In the genomic region with DNA sequence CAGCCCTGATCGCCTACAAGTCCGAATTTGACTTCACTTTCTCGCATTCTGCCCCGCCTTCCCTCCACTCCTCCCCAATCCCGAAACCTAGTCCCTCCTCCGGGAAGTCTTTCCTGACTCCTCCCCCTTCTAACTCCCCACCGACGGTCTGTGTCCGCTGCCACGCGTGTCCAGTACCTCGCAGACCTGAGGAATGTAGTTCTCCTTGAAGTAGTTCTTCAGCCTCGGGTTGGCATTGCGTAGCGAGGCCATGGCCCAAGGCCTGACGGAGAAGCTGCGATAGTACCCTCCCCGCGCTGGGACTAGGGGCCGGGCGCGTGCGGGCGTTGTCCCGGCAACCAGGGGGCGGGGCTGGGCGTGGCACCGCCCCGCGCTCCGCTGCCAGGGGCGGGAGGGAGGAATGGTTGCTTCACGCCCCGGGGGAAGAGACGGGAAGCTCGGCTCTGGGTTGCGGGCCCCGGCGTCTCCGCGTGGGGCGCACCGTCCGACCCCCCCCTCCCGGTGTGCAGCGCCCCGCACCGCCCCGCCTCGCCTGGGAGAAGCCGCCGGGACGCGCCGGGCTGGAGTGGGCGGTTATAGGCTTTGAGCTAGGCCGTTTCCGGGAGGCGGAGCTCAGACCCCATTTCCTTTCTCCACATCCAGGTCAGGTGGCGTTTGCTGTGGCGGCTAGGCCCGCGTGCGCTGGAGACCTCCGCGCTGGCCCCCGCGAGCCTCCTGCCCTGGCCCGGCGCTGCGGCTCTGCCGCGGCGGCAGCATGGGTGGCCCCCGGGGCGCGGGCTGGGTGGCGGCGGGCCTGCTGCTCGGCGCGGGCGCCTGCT, we compare ENCODE assay signal across 1 cellular context.
TF ChIP-seq lines count a peak whose summit lies in the region.

A gene (plus strand): TSS at position 622 of the 818 bp plus-strand sequence. CDS start 133 bp downstream, at position 755.
A gene (minus strand): TSS at position 278 of the 818 bp plus-strand sequence.

TF ChIP-seq in K562, 482 proteins besides CTCF, POLR2A, EP300 and RAD21 (continued from another document and continues in another):
- no peak for TF ChIP-seq ZNF766 (CRISPR knock-in tag; conservative IDR thresholded peaks at IDR 0.05)
- TF ChIP-seq, protein P1, sequence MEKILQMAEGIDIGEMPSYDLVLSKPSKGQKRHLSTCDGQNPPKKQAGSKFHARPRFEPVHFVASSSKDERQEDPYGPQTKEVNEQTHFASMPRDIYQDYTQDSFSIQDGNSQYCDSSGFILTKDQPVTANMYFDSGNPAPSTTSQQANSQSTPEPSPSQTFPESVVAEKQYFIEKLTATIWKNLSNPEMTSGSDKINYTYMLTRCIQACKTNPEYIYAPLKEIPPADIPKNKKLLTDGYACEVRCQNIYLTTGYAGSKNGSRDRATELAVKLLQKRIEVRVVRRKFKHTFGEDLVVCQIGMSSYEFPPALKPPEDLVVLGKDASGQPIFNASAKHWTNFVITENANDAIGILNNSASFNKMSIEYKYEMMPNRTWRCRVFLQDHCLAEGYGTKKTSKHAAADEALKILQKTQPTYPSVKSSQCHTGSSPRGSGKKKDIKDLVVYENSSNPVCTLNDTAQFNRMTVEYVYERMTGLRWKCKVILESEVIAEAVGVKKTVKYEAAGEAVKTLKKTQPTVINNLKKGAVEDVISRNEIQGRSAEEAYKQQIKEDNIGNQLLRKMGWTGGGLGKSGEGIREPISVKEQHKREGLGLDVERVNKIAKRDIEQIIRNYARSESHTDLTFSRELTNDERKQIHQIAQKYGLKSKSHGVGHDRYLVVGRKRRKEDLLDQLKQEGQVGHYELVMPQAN (IDR thresholded peaks at IDR 0.05; ENCODE audit: borderline replicate concordance), result peak; percentile 99
- peak in 1 of 2 experiments; percentile 32; a peak in 1 of 4 replicates for TF ChIP-seq TBL1XR1 (IDR thresholded peaks at IDR 0.05; ENCODE audit: low read length in 2 of 2)
- no peak for TF ChIP-seq ZBTB17 (CRISPR knock-in tag; IDR thresholded peaks at IDR 0.05)
- no peak for TF ChIP-seq KLF16 (IDR thresholded peaks at IDR 0.05)
- TF ChIP-seq WHSC1 (IDR thresholded peaks at IDR 0.05; ENCODE audit: low read length), result no peak
- TF ChIP-seq NBN (IDR thresholded peaks at IDR 0.05; ENCODE audit: low read depth), result peak; percentile 83
- no peak for TF ChIP-seq ZNF583 (CRISPR knock-in tag; IDR thresholded peaks at IDR 0.05)
- TF ChIP-seq PCBP2 (IDR thresholded peaks at IDR 0.05; ENCODE audit: low read depth, low read length, poor library complexity, severe bottlenecking), result no peak
- TF ChIP-seq, protein P2, sequence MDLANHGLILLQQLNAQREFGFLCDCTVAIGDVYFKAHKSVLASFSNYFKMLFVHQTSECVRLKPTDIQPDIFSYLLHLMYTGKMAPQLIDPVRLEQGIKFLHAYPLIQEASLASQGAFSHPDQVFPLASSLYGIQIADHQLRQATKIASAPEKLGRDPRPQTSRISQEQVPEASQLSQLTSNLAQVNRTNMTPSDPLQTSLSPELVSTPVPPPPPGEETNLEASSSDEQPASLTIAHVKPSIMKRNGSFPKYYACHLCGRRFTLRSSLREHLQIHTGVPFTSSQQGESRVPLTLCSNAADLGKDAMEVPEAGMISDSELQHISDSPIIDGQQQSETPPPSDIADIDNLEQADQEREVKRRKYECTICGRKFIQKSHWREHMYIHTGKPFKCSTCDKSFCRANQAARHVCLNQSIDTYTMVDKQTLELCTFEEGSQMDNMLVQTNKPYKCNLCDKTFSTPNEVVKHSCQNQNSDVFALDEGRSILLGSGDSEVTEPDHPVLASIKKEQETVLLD (IDR thresholded peaks at IDR 0.05), result peak; percentile 85; the same call in 1 of the 2 replicates
- TF ChIP-seq, protein P3, sequence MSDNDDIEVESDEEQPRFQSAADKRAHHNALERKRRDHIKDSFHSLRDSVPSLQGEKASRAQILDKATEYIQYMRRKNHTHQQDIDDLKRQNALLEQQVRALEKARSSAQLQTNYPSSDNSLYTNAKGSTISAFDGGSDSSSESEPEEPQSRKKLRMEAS (CRISPR knock-in tag; IDR thresholded peaks at IDR 0.05), result peak; percentile 88
- TF ChIP-seq, protein P4, sequence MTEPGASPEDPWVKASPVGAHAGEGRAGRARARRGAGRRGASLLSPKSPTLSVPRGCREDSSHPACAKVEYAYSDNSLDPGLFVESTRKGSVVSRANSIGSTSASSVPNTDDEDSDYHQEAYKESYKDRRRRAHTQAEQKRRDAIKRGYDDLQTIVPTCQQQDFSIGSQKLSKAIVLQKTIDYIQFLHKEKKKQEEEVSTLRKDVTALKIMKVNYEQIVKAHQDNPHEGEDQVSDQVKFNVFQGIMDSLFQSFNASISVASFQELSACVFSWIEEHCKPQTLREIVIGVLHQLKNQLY (CRISPR knock-in tag; conservative IDR thresholded peaks at IDR 0.05), result no peak
- no peak for TF ChIP-seq KLF10 (CRISPR knock-in tag; IDR thresholded peaks at IDR 0.05)
- no peak for TF ChIP-seq NCOA6 (IDR thresholded peaks at IDR 0.05)
- TF ChIP-seq, protein P5, sequence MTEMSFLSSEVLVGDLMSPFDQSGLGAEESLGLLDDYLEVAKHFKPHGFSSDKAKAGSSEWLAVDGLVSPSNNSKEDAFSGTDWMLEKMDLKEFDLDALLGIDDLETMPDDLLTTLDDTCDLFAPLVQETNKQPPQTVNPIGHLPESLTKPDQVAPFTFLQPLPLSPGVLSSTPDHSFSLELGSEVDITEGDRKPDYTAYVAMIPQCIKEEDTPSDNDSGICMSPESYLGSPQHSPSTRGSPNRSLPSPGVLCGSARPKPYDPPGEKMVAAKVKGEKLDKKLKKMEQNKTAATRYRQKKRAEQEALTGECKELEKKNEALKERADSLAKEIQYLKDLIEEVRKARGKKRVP (CRISPR knock-in tag; IDR thresholded peaks at IDR 0.05), result no peak
- TF ChIP-seq XRCC3 (IDR thresholded peaks at IDR 0.05), result no peak
- 0 out of 2 replicates have a peak, but pooled peaks have one; percentile 5 for TF ChIP-seq ZNF384 (IDR thresholded peaks at IDR 0.05; ENCODE audit: low read depth, low read length)
- TF ChIP-seq NFATC3 (IDR thresholded peaks at IDR 0.05), result no peak
- TF ChIP-seq ZFPM2 (CRISPR knock-in tag; IDR thresholded peaks at IDR 0.05), result 0 out of 2 replicates have a peak, but pooled peaks have one; percentile 34
- no peak for TF ChIP-seq MAFG (tag; conservative IDR thresholded peaks at IDR 0.05)
- TF ChIP-seq ZNF444 (CRISPR knock-in tag; IDR thresholded peaks at IDR 0.05), result no peak
- TF ChIP-seq, protein P6, sequence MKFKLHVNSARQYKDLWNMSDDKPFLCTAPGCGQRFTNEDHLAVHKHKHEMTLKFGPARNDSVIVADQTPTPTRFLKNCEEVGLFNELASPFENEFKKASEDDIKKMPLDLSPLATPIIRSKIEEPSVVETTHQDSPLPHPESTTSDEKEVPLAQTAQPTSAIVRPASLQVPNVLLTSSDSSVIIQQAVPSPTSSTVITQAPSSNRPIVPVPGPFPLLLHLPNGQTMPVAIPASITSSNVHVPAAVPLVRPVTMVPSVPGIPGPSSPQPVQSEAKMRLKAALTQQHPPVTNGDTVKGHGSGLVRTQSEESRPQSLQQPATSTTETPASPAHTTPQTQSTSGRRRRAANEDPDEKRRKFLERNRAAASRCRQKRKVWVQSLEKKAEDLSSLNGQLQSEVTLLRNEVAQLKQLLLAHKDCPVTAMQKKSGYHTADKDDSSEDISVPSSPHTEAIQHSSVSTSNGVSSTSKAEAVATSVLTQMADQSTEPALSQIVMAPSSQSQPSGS (CRISPR knock-in tag; IDR thresholded peaks at IDR 0.05), result no peak; the same call in 1 of the 2 replicates
- TF ChIP-seq POLR2H (tag; IDR thresholded peaks at IDR 0.05; ENCODE audit: low read depth), result peak; percentile 29; the same call in 1 of the 2 replicates
- TF ChIP-seq, protein P7, sequence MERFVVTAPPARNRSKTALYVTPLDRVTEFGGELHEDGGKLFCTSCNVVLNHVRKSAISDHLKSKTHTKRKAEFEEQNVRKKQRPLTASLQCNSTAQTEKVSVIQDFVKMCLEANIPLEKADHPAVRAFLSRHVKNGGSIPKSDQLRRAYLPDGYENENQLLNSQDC (CRISPR knock-in tag; IDR thresholded peaks at IDR 0.05), result no peak
- no peak for TF ChIP-seq ZSCAN32 (CRISPR knock-in tag; IDR thresholded peaks at IDR 0.05)
- TF ChIP-seq MIER1 (IDR thresholded peaks at IDR 0.05; ENCODE audit: low read depth), result no peak
- TF ChIP-seq ZNF586 (CRISPR knock-in tag; conservative IDR thresholded peaks at IDR 0.05), result no peak
- TF ChIP-seq ERF (CRISPR knock-in tag; IDR thresholded peaks at IDR 0.05), result peak; percentile 43; the same call in 1 of the 2 replicates
- peak; percentile 87; the same call in 1 of the 2 replicates for TF ChIP-seq OTX1 (CRISPR knock-in tag; IDR thresholded peaks at IDR 0.05)
- TF ChIP-seq ZBTB7A (IDR thresholded peaks at IDR 0.05; ENCODE audit: borderline replicate concordance, control insufficient read depth, low read depth, low read length), result peak; percentile 74; the same call in 1 of the 2 replicates
- TF ChIP-seq ARHGAP35 (IDR thresholded peaks at IDR 0.05; ENCODE audit: partially characterized antibody), result no peak
- peak; percentile 79 for TF ChIP-seq KDM5B (IDR thresholded peaks at IDR 0.05; ENCODE audit: insufficient replicate concordance, low read depth, low read length)
- peak; percentile 39; the same call in 1 of the 2 replicates for TF ChIP-seq JUND (IDR thresholded peaks at IDR 0.05; ENCODE audit: borderline replicate concordance, low read depth, low read length)
- peak; percentile 7; the same call in 1 of the 3 replicates for TF ChIP-seq JUND (tag; IDR thresholded peaks at IDR 0.05; ENCODE audit: borderline replicate concordance, low read depth, low read length)
- TF ChIP-seq POLR2AphosphoS2 (IDR thresholded peaks at IDR 0.05; ENCODE audit: low read length), result no peak
- no peak; the same call in 1 of the 2 replicates for TF ChIP-seq NR4A1 (CRISPR knock-in tag; IDR thresholded peaks at IDR 0.05)
- no peak for TF ChIP-seq NR4A1 (tag; IDR thresholded peaks at IDR 0.05)
- peak; percentile 41; the same call in 1 of the 2 replicates for TF ChIP-seq CBX1 (IDR thresholded peaks at IDR 0.05; ENCODE audit: low read depth)
- TF ChIP-seq TAF9B (IDR thresholded peaks at IDR 0.05; ENCODE audit: partially characterized antibody), result no peak
- TF ChIP-seq, protein P8, sequence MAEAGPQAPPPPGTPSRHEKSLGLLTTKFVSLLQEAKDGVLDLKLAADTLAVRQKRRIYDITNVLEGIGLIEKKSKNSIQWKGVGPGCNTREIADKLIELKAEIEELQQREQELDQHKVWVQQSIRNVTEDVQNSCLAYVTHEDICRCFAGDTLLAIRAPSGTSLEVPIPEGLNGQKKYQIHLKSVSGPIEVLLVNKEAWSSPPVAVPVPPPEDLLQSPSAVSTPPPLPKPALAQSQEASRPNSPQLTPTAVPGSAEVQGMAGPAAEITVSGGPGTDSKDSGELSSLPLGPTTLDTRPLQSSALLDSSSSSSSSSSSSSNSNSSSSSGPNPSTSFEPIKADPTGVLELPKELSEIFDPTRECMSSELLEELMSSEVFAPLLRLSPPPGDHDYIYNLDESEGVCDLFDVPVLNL (CRISPR knock-in tag; IDR thresholded peaks at IDR 0.05; ENCODE audit: low read depth), result no peak
- TF ChIP-seq, protein P9, sequence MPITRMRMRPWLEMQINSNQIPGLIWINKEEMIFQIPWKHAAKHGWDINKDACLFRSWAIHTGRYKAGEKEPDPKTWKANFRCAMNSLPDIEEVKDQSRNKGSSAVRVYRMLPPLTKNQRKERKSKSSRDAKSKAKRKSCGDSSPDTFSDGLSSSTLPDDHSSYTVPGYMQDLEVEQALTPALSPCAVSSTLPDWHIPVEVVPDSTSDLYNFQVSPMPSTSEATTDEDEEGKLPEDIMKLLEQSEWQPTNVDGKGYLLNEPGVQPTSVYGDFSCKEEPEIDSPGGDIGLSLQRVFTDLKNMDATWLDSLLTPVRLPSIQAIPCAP (CRISPR knock-in tag; IDR thresholded peaks at IDR 0.05; ENCODE audit: borderline replicate concordance), result no peak
- TF ChIP-seq GATA2 (CRISPR knock-in tag; IDR thresholded peaks at IDR 0.05), result no peak
- no peak for TF ChIP-seq ZNF274 (IDR thresholded peaks at IDR 0.05; ENCODE audit: borderline replicate concordance, low read depth, low read length)
- TF ChIP-seq, protein P10, sequence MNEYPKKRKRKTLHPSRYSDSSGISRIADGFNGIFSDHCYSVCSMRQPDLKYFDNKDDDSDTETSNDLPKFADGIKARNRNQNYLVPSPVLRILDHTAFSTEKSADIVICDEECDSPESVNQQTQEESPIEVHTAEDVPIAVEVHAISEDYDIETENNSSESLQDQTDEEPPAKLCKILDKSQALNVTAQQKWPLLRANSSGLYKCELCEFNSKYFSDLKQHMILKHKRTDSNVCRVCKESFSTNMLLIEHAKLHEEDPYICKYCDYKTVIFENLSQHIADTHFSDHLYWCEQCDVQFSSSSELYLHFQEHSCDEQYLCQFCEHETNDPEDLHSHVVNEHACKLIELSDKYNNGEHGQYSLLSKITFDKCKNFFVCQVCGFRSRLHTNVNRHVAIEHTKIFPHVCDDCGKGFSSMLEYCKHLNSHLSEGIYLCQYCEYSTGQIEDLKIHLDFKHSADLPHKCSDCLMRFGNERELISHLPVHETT (CRISPR knock-in tag; conservative IDR thresholded peaks at IDR 0.05 in 1 of 2, IDR thresholded peaks at IDR 0.05 in 1 of 2), result peak in 1 of 2 experiments; percentile 100; a peak in 2 of 4 replicates
- no peak for TF ChIP-seq ZZZ3 (IDR thresholded peaks at IDR 0.05)
- no peak for TF ChIP-seq ZNF3 (CRISPR knock-in tag; IDR thresholded peaks at IDR 0.05)
- TF ChIP-seq COPS2 (conservative IDR thresholded peaks at IDR 0.05), result no peak
- TF ChIP-seq, protein P11, sequence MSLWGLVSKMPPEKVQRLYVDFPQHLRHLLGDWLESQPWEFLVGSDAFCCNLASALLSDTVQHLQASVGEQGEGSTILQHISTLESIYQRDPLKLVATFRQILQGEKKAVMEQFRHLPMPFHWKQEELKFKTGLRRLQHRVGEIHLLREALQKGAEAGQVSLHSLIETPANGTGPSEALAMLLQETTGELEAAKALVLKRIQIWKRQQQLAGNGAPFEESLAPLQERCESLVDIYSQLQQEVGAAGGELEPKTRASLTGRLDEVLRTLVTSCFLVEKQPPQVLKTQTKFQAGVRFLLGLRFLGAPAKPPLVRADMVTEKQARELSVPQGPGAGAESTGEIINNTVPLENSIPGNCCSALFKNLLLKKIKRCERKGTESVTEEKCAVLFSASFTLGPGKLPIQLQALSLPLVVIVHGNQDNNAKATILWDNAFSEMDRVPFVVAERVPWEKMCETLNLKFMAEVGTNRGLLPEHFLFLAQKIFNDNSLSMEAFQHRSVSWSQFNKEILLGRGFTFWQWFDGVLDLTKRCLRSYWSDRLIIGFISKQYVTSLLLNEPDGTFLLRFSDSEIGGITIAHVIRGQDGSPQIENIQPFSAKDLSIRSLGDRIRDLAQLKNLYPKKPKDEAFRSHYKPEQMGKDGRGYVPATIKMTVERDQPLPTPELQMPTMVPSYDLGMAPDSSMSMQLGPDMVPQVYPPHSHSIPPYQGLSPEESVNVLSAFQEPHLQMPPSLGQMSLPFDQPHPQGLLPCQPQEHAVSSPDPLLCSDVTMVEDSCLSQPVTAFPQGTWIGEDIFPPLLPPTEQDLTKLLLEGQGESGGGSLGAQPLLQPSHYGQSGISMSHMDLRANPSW (CRISPR knock-in tag; IDR thresholded peaks at IDR 0.05), result peak; percentile 78; the same call in 1 of the 2 replicates
- TF ChIP-seq MYNN (IDR thresholded peaks at IDR 0.05), result no peak
- TF ChIP-seq MYNN (CRISPR knock-in tag; IDR thresholded peaks at IDR 0.05), result no peak
- no peak for TF ChIP-seq XRCC4 (IDR thresholded peaks at IDR 0.05; ENCODE audit: extremely low read depth, insufficient read depth, insufficient read length)
- TF ChIP-seq ELF1 (tag; IDR thresholded peaks at IDR 0.05), result peak; percentile 93
- peak; percentile 76 for TF ChIP-seq TARDBP (IDR thresholded peaks at IDR 0.05)
- no peak for TF ChIP-seq CHD1 (IDR thresholded peaks at IDR 0.05; ENCODE audit: low read length)
- peak; percentile 78 for TF ChIP-seq GABPB1 (CRISPR knock-in tag; IDR thresholded peaks at IDR 0.05)
